22 cellular contexts compared by ENCODE assay signal in genomic region chr17:11391134-11391533, GRCh38.
DNase-seq lines count a peak whose midpoint lies in the region; ATAC-seq and TF ChIP-seq lines count a peak whose summit lies in the region.
"Had no signal": no experiment of that assay in that cellular context is flagged by ENCODE, and none has a peak within 500 bp of the region (broad histone marks: within the 10 kb centered on the region; RNA-seq: fewer than 3 reads in every experiment).

No MANE protein-coding gene starts in this region.

- no peak overlapping the region for H2BK5ac ChIP-seq in neuronal stem cell (ENCODE audit: low read length)

- H3K27me3 Mint-ChIP-seq in natural killer cell treated with Interleukin-12 subunit alpha and Interleukin-12 subunit beta and Interleukin-15 and Interleukin-18, amount 100 ng/mL, for 72 hours = no peaks in the 10 kb centered on the region
- H3K27me3 Mint-ChIP-seq: activated CD4-positive, alpha-beta memory T cell treated with anti-CD3 and anti-CD28 coated beads, Interleukin-2, amount 10 ng/mL, durations not matched to agents 7 days and 5 days; T-helper 17 cell had no signal

- ATAC-seq in left lobe of liver (peak; percentile 52), GM21423 (IDR thresholded peaks at IDR 0.05; ENCODE audit: unreplicated experiment) (no peak)
- ATAC-seq in natural killer cell treated with Interleukin-12 subunit alpha and Interleukin-12 subunit beta and Interleukin-15 and Interleukin-18, amount 100 ng/mL, for 72 hours = no peak
- ATAC-seq: PC-3, T-helper 17 cell had no signal

- no peak overlapping the region for H2AFZ ChIP-seq in neuronal stem cell (ENCODE audit: low read length)

- no peak overlapping the region for H2BK15ac ChIP-seq in neuronal stem cell (ENCODE audit: low read length)

- H3K9me3 ChIP-seq in BE2C (no peaks in the 10 kb centered on the region), colonic mucosa (no peaks in the 10 kb centered on the region), neuronal stem cell (replicated peaks in 1 of 2; ENCODE audit: control insufficient read depth in 2 of 2, insufficient read depth in 1 of 2, low read depth in 1 of 2, low read length in 2 of 2) (peaks cover 0 to 6% of the 10 kb centered on the region in 2 donors)
- H3K9me3 ChIP-seq: ovary had no signal

- H3K27ac Mint-ChIP-seq in natural killer cell treated with Interleukin-12 subunit alpha and Interleukin-12 subunit beta and Interleukin-15 and Interleukin-18, amount 100 ng/mL, for 72 hours = no peak overlapping the region
- H3K27ac Mint-ChIP-seq: activated CD4-positive, alpha-beta memory T cell treated with anti-CD3 and anti-CD28 coated beads, Interleukin-2, amount 10 ng/mL, durations not matched to agents 7 days and 5 days; CD4-positive, alpha-beta memory T cell; immature natural killer cell; T-helper 17 cell had no signal

- H3K4me3 ChIP-seq in BE2C (ENCODE audit: low read depth, low read length) = no peak overlapping the region
- no peak overlapping the region for H3K4me3 ChIP-seq in colonic mucosa
- no peak overlapping the region for H3K4me3 ChIP-seq in neuronal stem cell (ENCODE audit: low read length in 2 of 2)
- H3K4me3 ChIP-seq: MG63, ovary had no signal

- H3K4me3 Mint-ChIP-seq in natural killer cell treated with Interleukin-12 subunit alpha and Interleukin-12 subunit beta and Interleukin-15 and Interleukin-18, amount 100 ng/mL, for 72 hours = no peak overlapping the region
- H3K4me3 Mint-ChIP-seq: activated CD4-positive, alpha-beta memory T cell treated with anti-CD3 and anti-CD28 coated beads, Interleukin-2, amount 10 ng/mL, durations not matched to agents 7 days and 5 days; CD4-positive, alpha-beta memory T cell; immature natural killer cell; T-helper 17 cell had no signal

- intact Hi-C loops in colonic mucosa (cut with DNase I) = no loop called here

- H2AK5ac ChIP-seq in neuronal stem cell (ENCODE audit: low read depth, low read length) = no peak overlapping the region

- no peak for DNase-seq in BE2C
- peak; percentile 18 for DNase-seq in HT-29 (ENCODE audit: low spot score)
- peak; percentile 44 for DNase-seq in colonic mucosa
- DNase-seq in left lobe of liver (ENCODE audit: low spot score) = no peak
- DNase-seq in neuronal stem cell (ENCODE audit: low spot score) = no peak
- DNase-seq in natural killer cell treated with Interleukin-12 subunit alpha and Interleukin-12 subunit beta and Interleukin-15 and Interleukin-18, amount 100 ng/mL, for 72 hours (ENCODE audit: low spot score) = no peak
- no peak for DNase-seq in GM13977 (ENCODE audit: low spot score)
- DNase-seq: activated CD4-positive, alpha-beta memory T cell treated with anti-CD3 and anti-CD28 coated beads, Interleukin-2, amount 10 ng/mL, durations not matched to agents 7 days and 5 days; activated naive CD4-positive, alpha-beta T cell; activated T-cell treated with anti-CD3 and anti-CD28 coated beads, Interleukin-2, amount 50 U/mL, for 1 hour; CD4-positive, alpha-beta memory T cell; effector CD8-positive, alpha-beta T cell; immature natural killer cell; mammary epithelial cell; MG63; NCI-H1930; ovary; PC-3; SHP77 treated with DMSO at 0.1 percent for 48 hours; stimulated activated naive CD4-positive, alpha-beta T cell; T-helper 17 cell had no signal

- in situ Hi-C loops in GM13977 (cut with MboI; ENCODE audit: low pct_unique_long_range_greater_than_20kb, low sequenced_read_pairs, unreplicated experiment) = no loop called here

- TF ChIP-seq CTCF in BE2C (IDR thresholded peaks at IDR 0.05; ENCODE audit: low read depth, low read length) (0 out of 2 replicates have a peak, but pooled peaks have one; percentile 3), colonic mucosa (IDR thresholded peaks at IDR 0.05) (no peak), GM13977 (IDR thresholded peaks at IDR 0.05; ENCODE audit: extremely low read depth, insufficient read depth, missing control alignments) (no peak)

- no peak overlapping the region for H2BK120ac ChIP-seq in neuronal stem cell (ENCODE audit: low read depth, low read length)

- H3K4me1 ChIP-seq in BE2C = no peaks in the 10 kb centered on the region
- H3K4me1 ChIP-seq in colonic mucosa = no peaks in the 10 kb centered on the region
- peaks cover 0 to 13% of the 10 kb centered on the region in 2 donors for H3K4me1 ChIP-seq in neuronal stem cell (ENCODE audit: control insufficient read depth in 2 of 2, insufficient read depth in 1 of 2, low read depth in 1 of 2, low read length in 2 of 2)

- H4K8ac ChIP-seq in neuronal stem cell (ENCODE audit: low read depth, low read length) = no peak overlapping the region

- peaks cover 17% of the 10 kb centered on the region for H3K9me3 Mint-ChIP-seq in natural killer cell treated with Interleukin-12 subunit alpha and Interleukin-12 subunit beta and Interleukin-15 and Interleukin-18, amount 100 ng/mL, for 72 hours

- no peak overlapping the region for H3K23ac ChIP-seq in neuronal stem cell (ENCODE audit: low read depth, low read length, poor library complexity)

- H3K14ac ChIP-seq in neuronal stem cell (ENCODE audit: low read length) = no peak overlapping the region

- H3K4me1 Mint-ChIP-seq in natural killer cell treated with Interleukin-12 subunit alpha and Interleukin-12 subunit beta and Interleukin-15 and Interleukin-18, amount 100 ng/mL, for 72 hours (ENCODE audit: low read depth in 2 of 2) = no peaks in the 10 kb centered on the region
- H3K4me1 Mint-ChIP-seq: activated CD4-positive, alpha-beta memory T cell treated with anti-CD3 and anti-CD28 coated beads, Interleukin-2, amount 10 ng/mL, durations not matched to agents 7 days and 5 days; CD4-positive, alpha-beta memory T cell; immature natural killer cell; T-helper 17 cell had no signal

- no peaks in the 10 kb centered on the region for H3K79me1 ChIP-seq in neuronal stem cell (ENCODE audit: low read depth, low read length)

- H3K4me2 ChIP-seq in neuronal stem cell (ENCODE audit: insufficient read depth, low read length, poor library complexity, severe bottlenecking) = no peak overlapping the region

- H3K27me3 ChIP-seq in BE2C (no peaks in the 10 kb centered on the region), colonic mucosa (no peaks in the 10 kb centered on the region), neuronal stem cell (ENCODE audit: control insufficient read depth in 3 of 3, insufficient read depth in 3 of 3, low read depth in 1 of 3, low read length in 3 of 3) (no peaks in the 10 kb centered on the region)
- H3K27me3 ChIP-seq: MG63, ovary had no signal

- no peak overlapping the region for H4K91ac ChIP-seq in neuronal stem cell (ENCODE audit: low read depth, low read length, poor library complexity)

- no peak overlapping the region for H3K4ac ChIP-seq in neuronal stem cell (ENCODE audit: low read length)

- H3K27ac ChIP-seq in colonic mucosa = no peak overlapping the region
- H3K27ac ChIP-seq in neuronal stem cell (replicated peaks; ENCODE audit: low read length) = no peak overlapping the region
- H3K27ac ChIP-seq: ovary had no signal

- no peak overlapping the region for H3K18ac ChIP-seq in neuronal stem cell (ENCODE audit: low read length)

- no peaks in the 10 kb centered on the region for H3K36me3 Mint-ChIP-seq in natural killer cell treated with Interleukin-12 subunit alpha and Interleukin-12 subunit beta and Interleukin-15 and Interleukin-18, amount 100 ng/mL, for 72 hours
- H3K36me3 Mint-ChIP-seq: CD4-positive, alpha-beta memory T cell had no signal

- no peak overlapping the region for H3K9ac ChIP-seq in colonic mucosa (ENCODE audit: low read depth in 2 of 2, low read length in 2 of 2)
- no peak overlapping the region for H3K9ac ChIP-seq in neuronal stem cell (ENCODE audit: low read depth, low read length, poor library complexity)

- no CpG with 5 or more reads among the region's 4 CpGs for WGBS in neuronal stem cell (ENCODE audit: extremely low coverage in 2 of 2, insufficient read length in 2 of 2, insufficient replicate concordance in 1 of 2), 2 donors

- H3K36me3 ChIP-seq in BE2C = no peaks in the 10 kb centered on the region
- H3K36me3 ChIP-seq in colonic mucosa = no peaks in the 10 kb centered on the region
- H3K36me3 ChIP-seq in neuronal stem cell (replicated peaks in 1 of 2; ENCODE audit: control insufficient read depth in 2 of 2, insufficient read depth in 2 of 2, low read length in 2 of 2) = no peaks in the 10 kb centered on the region
- H3K36me3 ChIP-seq: MG63, ovary had no signal

- H2BK12ac ChIP-seq in neuronal stem cell (ENCODE audit: low read length) = no peak overlapping the region

Comparison
In these comparisons a context has a peak if more than half of its experiments do, and no peak if none do; other contexts are left out.
1. DNase-seq: peak in HT-29 (single experiment) and colonic mucosa (single experiment); none in BE2C (single experiment), left lobe of liver (single experiment), neuronal stem cell (single experiment), natural killer cell treated with Interleukin-12 subunit alpha and Interleukin-12 subunit beta and Interleukin-15 and Interleukin-18, amount 100 ng/mL, for 72 hours (single experiment) and GM13977 (single experiment).